20 cellular contexts compared by ENCODE assay signal in genomic region chr12:66627988-66628317, GRCh38.
"Had no signal": no experiment of that assay in that cellular context is flagged by ENCODE, and none has a peak within 500 bp of the region (broad histone marks: within the 10 kb centered on the region; RNA-seq: fewer than 3 reads in every experiment).

No MANE protein-coding gene starts in this region.

- H3K4me1 Mint-ChIP-seq: activated CD4-positive, alpha-beta T cell treated with anti-CD3 and anti-CD28 coated beads, Interleukin-2, amount 10 ng/mL, durations not matched to agents 7 days and 5 days; activated T-helper 17 cell treated with anti-CD3 and anti-CD28 coated beads, Interleukin-2, amount 50 U/mL, for 72 hours; natural killer cell; stimulated activated naive CD8-positive, alpha-beta T cell treated with anti-CD3 and anti-CD28 coated beads, Interleukin-15, amount 100 ng/mL, for 72 hours had no signal

- H3K36me3 Mint-ChIP-seq: memory B cell, natural killer cell had no signal

- H3K4me3 Mint-ChIP-seq: activated CD4-positive, alpha-beta T cell treated with anti-CD3 and anti-CD28 coated beads, Interleukin-2, amount 10 ng/mL, durations not matched to agents 7 days and 5 days; activated naive CD4-positive, alpha-beta T cell treated with anti-CD3 and anti-CD28 coated beads for 36 hours; activated T-helper 17 cell treated with anti-CD3 and anti-CD28 coated beads, Interleukin-2, amount 50 U/mL, for 72 hours; memory B cell; natural killer cell; stimulated activated naive CD8-positive, alpha-beta T cell treated with anti-CD3 and anti-CD28 coated beads, Interleukin-15, amount 100 ng/mL, for 72 hours had no signal

- H3K27me3 ChIP-seq: foreskin keratinocyte, heart right ventricle, left lung, sigmoid colon had no signal

- H3K27ac ChIP-seq: esophagus squamous epithelium, foreskin keratinocyte, heart right ventricle, left lung, sigmoid colon, thoracic aorta had no signal

- H3K27me3 Mint-ChIP-seq: memory B cell; stimulated activated naive CD8-positive, alpha-beta T cell treated with anti-CD3 and anti-CD28 coated beads, Interleukin-15, amount 100 ng/mL, for 72 hours had no signal

- H3K4me3 ChIP-seq: esophagus squamous epithelium, heart right ventricle, left lung, sigmoid colon, thoracic aorta had no signal

- H3K36me3 ChIP-seq: esophagus squamous epithelium, heart right ventricle, left lung, sigmoid colon, thoracic aorta had no signal

- H3K27ac Mint-ChIP-seq: activated CD4-positive, alpha-beta T cell treated with anti-CD3 and anti-CD28 coated beads, Interleukin-2, amount 10 ng/mL, durations not matched to agents 7 days and 5 days; activated naive CD4-positive, alpha-beta T cell treated with anti-CD3 and anti-CD28 coated beads for 36 hours; activated T-helper 17 cell treated with anti-CD3 and anti-CD28 coated beads, Interleukin-2, amount 50 U/mL, for 72 hours; memory B cell; natural killer cell; stimulated activated naive CD8-positive, alpha-beta T cell treated with anti-CD3 and anti-CD28 coated beads, Interleukin-15, amount 100 ng/mL, for 72 hours had no signal

- FAIRE-seq: astrocyte, colon, keratinocyte, urothelium cell line had no signal

- DNase-seq: activated CD4-positive, alpha-beta T cell treated with anti-CD3 and anti-CD28 coated beads, Interleukin-2, amount 10 ng/mL, durations not matched to agents 7 days and 5 days; activated CD4-positive, CD25-positive, alpha-beta regulatory T cell; activated CD8-positive, alpha-beta memory T cell treated with anti-CD3 and anti-CD28 coated beads for 24 hours; activated naive CD4-positive, alpha-beta T cell treated with anti-CD3 and anti-CD28 coated beads for 36 hours; esophagus squamous epithelium; foreskin keratinocyte; left lung; natural killer cell; sigmoid colon; stimulated activated CD4-positive, alpha-beta T cell treated with anti-CD3 and anti-CD28 coated beads, Interleukin-12 subunit alpha, Interleukin-12 subunit beta, amount 100 ng/mL, for 4 hours; stimulated activated CD4-positive, alpha-beta T cell treated with anti-CD3 and anti-CD28 coated beads, Interleukin-2, amount 100 ng/mL, for 48 hours; stimulated activated naive CD8-positive, alpha-beta T cell treated with anti-CD3 and anti-CD28 coated beads, Interleukin-15, amount 100 ng/mL, for 72 hours had no signal

- H3K4me1 ChIP-seq: esophagus squamous epithelium, sigmoid colon had no signal

- H3K9me3 Mint-ChIP-seq: activated CD4-positive, alpha-beta T cell treated with anti-CD3 and anti-CD28 coated beads, Interleukin-2, amount 10 ng/mL, durations not matched to agents 7 days and 5 days; activated naive CD4-positive, alpha-beta T cell treated with anti-CD3 and anti-CD28 coated beads for 36 hours; activated T-helper 17 cell treated with anti-CD3 and anti-CD28 coated beads, Interleukin-2, amount 50 U/mL, for 72 hours; memory B cell; natural killer cell; stimulated activated naive CD8-positive, alpha-beta T cell treated with anti-CD3 and anti-CD28 coated beads, Interleukin-15, amount 100 ng/mL, for 72 hours had no signal

- H3K9me3 ChIP-seq: esophagus squamous epithelium, heart right ventricle, left lung, sigmoid colon, thoracic aorta had no signal

- ATAC-seq: activated T-helper 17 cell treated with anti-CD3 and anti-CD28 coated beads, Interleukin-2, amount 50 U/mL, for 72 hours; foreskin keratinocyte; natural killer cell; stimulated activated naive CD8-positive, alpha-beta T cell treated with anti-CD3 and anti-CD28 coated beads, Interleukin-15, amount 100 ng/mL, for 72 hours had no signal
